ENCODE assay signal across 16 cellular contexts in the genomic region with DNA sequence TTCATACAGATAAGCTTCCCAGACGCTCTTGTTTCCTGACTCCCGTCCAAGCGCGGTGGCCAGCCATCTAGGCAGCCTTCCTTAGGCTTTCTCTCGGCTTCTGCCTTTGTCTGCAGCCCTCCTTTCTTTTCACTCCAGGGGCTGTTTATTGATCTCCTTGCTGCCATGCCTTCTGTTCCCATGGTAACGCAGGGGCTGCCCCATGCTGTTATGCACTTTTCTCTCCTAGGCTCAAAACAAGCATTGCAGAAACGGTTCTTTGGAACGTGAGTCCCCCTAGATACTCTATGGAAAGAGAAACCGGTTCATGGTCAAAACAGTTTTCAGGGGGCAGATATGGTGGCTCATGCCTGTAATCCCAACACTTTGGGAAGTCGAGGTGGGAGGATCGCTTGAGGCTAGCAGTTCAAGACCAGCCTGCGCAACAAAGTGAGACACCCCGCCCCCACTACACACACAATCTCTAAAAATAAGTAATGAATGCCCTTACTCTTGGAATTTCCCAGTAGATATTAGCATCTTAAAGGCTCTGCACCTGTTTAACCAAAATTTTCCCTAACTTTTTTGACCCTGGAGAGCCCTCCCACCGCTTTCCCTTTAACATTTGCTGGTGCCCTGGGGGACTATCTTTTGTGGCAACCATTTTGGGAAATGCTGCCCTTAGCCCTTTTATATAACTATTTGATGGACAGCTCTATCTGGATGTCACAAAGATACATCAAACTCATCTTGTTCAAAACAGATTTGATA. TPM values are rescaled to one million over a fixed set of nuclear protein-coding genes. Genes with fewer than 3 reads are reported as not detected.
A peak's percentile ranks its signal among the peaks of the same experiment; 100 is the strongest.
DNase-seq lines count a peak whose midpoint lies in the region; ATAC-seq and TF ChIP-seq lines count a peak whose summit lies in the region.
"Had no signal": no experiment of that assay in that cellular context is flagged by ENCODE, and none has a peak within 500 bp of the region (broad histone marks: within the 10 kb centered on the region; RNA-seq: fewer than 3 reads in every experiment).

No MANE protein-coding gene starts in this region.

- ATAC-seq in HG03520 (IDR thresholded peaks at IDR 0.05; ENCODE audit: unreplicated experiment) (no peak), HG03469 (IDR thresholded peaks at IDR 0.05; ENCODE audit: unreplicated experiment) (no peak)
- ATAC-seq: activated CD4-positive, alpha-beta T cell treated with anti-CD3 and anti-CD28 coated beads for 36 hours had no signal

- peaks cover 0 to 8% (median 0%) of the 10 kb centered on the region in 5 experiments for H3K9me3 Mint-ChIP-seq in brain
- H3K9me3 Mint-ChIP-seq: dendritic cell treated with granulocyte-macrophage colony-stimulating factor and Interleukin-4, amounts not matched to agents 40 ng/mL and 50 ng/mL, for 4 days had no signal

- no peak overlapping the region for H3K27ac ChIP-seq in ascending aorta
- H3K27ac ChIP-seq: SK-N-MC, skin epidermis had no signal

- H3K4me3 Mint-ChIP-seq in brain, result peak overlapping the region; percentile 39 to 80 (median 75)
- H3K4me3 Mint-ChIP-seq: activated CD4-positive, alpha-beta T cell treated with anti-CD3 and anti-CD28 coated beads for 36 hours; dendritic cell treated with granulocyte-macrophage colony-stimulating factor and Interleukin-4, amounts not matched to agents 40 ng/mL and 50 ng/mL, for 4 days had no signal

- H3K27ac Mint-ChIP-seq in brain, result peak overlapping the region; percentile 94 to 99 (median 95)
- H3K27ac Mint-ChIP-seq: activated CD4-positive, alpha-beta T cell treated with anti-CD3 and anti-CD28 coated beads for 36 hours; dendritic cell treated with granulocyte-macrophage colony-stimulating factor and Interleukin-4, amounts not matched to agents 40 ng/mL and 50 ng/mL, for 4 days had no signal

- no peaks in the 10 kb centered on the region for H3K36me3 Mint-ChIP-seq in brain

- intact Hi-C loops in ascending aorta (cut with DNase I), result no loop called here

- H3K9me3 ChIP-seq in ascending aorta, result no peaks in the 10 kb centered on the region

- no peak for TF ChIP-seq CTCF in brain (conservative IDR thresholded peaks at IDR 0.05)
- TF ChIP-seq CTCF in ascending aorta (IDR thresholded peaks at IDR 0.05), result no peak

- no peaks in the 10 kb centered on the region for H3K4me1 ChIP-seq in ascending aorta

- H3K27me3 Mint-ChIP-seq in brain, result no peaks in the 10 kb centered on the region
- H3K27me3 Mint-ChIP-seq: activated CD4-positive, alpha-beta T cell treated with anti-CD3 and anti-CD28 coated beads for 36 hours; dendritic cell treated with granulocyte-macrophage colony-stimulating factor and Interleukin-4, amounts not matched to agents 40 ng/mL and 50 ng/mL, for 4 days had no signal

- no peaks in the 10 kb centered on the region for H3K36me3 ChIP-seq in ascending aorta

- peak; percentile 54 for DNase-seq in COR-L47 (lab: John Stamatoyannopoulos, UW)
- DNase-seq in NCI-H1092 (lab: John Stamatoyannopoulos, UW), result peak; percentile 67
- DNase-seq in left kidney (ENCODE audit: low read depth, low spot score), result peak; percentile 50
- DNase-seq in ascending aorta (ENCODE audit: low spot score in 2 of 2), result no peak
- DNase-seq in NCI-H1436 (lab: John Stamatoyannopoulos, UW), result no peak
- DNase-seq: activated CD4-positive, alpha-beta T cell treated with anti-CD3 and anti-CD28 coated beads for 36 hours; activated gamma-delta T cell treated with Interleukin-2 at 50 U/mL for 16 hours; GOT3; Karpas-422 had no signal

- H3K4me1 Mint-ChIP-seq in brain, result peaks cover 42% of the 10 kb centered on the region

- peak overlapping the region in 1 of 2 donors; percentile 14 for H3K4me3 ChIP-seq in ascending aorta
- H3K4me3 ChIP-seq: SK-N-MC, skin epidermis had no signal

- H3K27me3 ChIP-seq in ascending aorta, result no peaks in the 10 kb centered on the region

RNA-seq across cellular contexts. Expression of gene ZNF157, which starts 53.9 kb away (rescaled TPM):
- 1.6 TPM for polyA plus RNA-seq in brain (ENCODE audit: insufficient read depth, low read depth, low replicate concordance)
- not detected for total RNA-seq in ascending aorta
- polyA plus RNA-seq: BJ had no signal

Comparison
In these comparisons a context has a peak if more than half of its experiments do, and no peak if none do; other contexts are left out.
1. DNase-seq: peak in COR-L47 (single experiment), NCI-H1092 (single experiment) and left kidney (single experiment); none in ascending aorta (0 of 2) and NCI-H1436 (single experiment).